16 cellular contexts compared by ENCODE assay signal in genomic region chr7:134907639-134908038, GRCh38.
DNase-seq lines count a peak whose midpoint lies in the region; ATAC-seq and TF ChIP-seq lines count a peak whose summit lies in the region.
"Had no signal": no experiment of that assay in that cellular context is flagged by ENCODE, and none has a peak within 500 bp of the region (broad histone marks: within the 10 kb centered on the region; RNA-seq: fewer than 3 reads in every experiment).

No MANE protein-coding gene starts in this region.

- no peak overlapping the region for H3K4me3 Mint-ChIP-seq in activated CD8-positive, alpha-beta T cell treated with anti-CD3 and anti-CD28 coated beads for 36 hours
- H3K4me3 Mint-ChIP-seq: activated naive CD4-positive, alpha-beta T cell treated with anti-CD3 and anti-CD28 coated beads, Interleukin-2, amount 10 ng/mL, durations not matched to agents 7 days and 5 days; B cell; T-cell had no signal

- H3K27ac Mint-ChIP-seq in activated CD8-positive, alpha-beta T cell treated with anti-CD3 and anti-CD28 coated beads for 36 hours = no peak overlapping the region
- H3K27ac Mint-ChIP-seq: activated naive CD4-positive, alpha-beta T cell treated with anti-CD3 and anti-CD28 coated beads, Interleukin-2, amount 10 ng/mL, durations not matched to agents 7 days and 5 days; B cell; T-cell had no signal

- no peak for TF ChIP-seq RAD21 in liver (IDR thresholded peaks at IDR 0.05)

- H3K4me3 ChIP-seq in RWPE2 (ENCODE audit: severe bottlenecking) = no peak overlapping the region
- H3K4me3 ChIP-seq in choroid plexus epithelial cell (ENCODE audit: low read depth, low read length) = no peak overlapping the region
- H3K4me3 ChIP-seq in liver (ENCODE audit: low read depth in 1 of 3, low read length in 3 of 3) = no peak overlapping the region
- H3K4me3 ChIP-seq in sigmoid colon = no peak overlapping the region
- H3K4me3 ChIP-seq: psoas muscle had no signal

- DNase-seq in RWPE2 (ENCODE audit: low spot score) = no peak
- DNase-seq in choroid plexus epithelial cell (ENCODE audit: low read depth) = peak; percentile 59
- DNase-seq in sigmoid colon = no peak
- DNase-seq in RWPE1 (ENCODE audit: low spot score) = no peak
- no peak for DNase-seq in activated CD8-positive, alpha-beta T cell treated with anti-CD3 and anti-CD28 coated beads for 36 hours
- no peak for DNase-seq in activated T-cell treated with anti-CD3 and anti-CD28 coated beads, Interleukin-2, amount 50 U/mL, for 48 hours
- no peak for DNase-seq in NCI-H2081 (lab: John Stamatoyannopoulos, UW)
- DNase-seq: activated naive CD4-positive, alpha-beta T cell treated with anti-CD3 and anti-CD28 coated beads, Interleukin-2, amount 10 ng/mL, durations not matched to agents 7 days and 5 days; central memory CD4-positive, alpha-beta T cell; NCI-H1048; NCI-H774; psoas muscle; T-cell had no signal

- CTCF ChIA-PET in RWPE1 (lab: Yijun Ruan, JAX) = no interaction called here
- CTCF ChIA-PET in activated CD8-positive, alpha-beta T cell treated with anti-CD3 and anti-CD28 coated beads for 36 hours (lab: Charles Lee) = no interaction called here

- peaks cover 7% of the 10 kb centered on the region; the same call in 1 of the 2 replicates for H3K36me3 ChIP-seq in RWPE2 (ENCODE audit: low read depth)
- H3K36me3 ChIP-seq in liver (ENCODE audit: control insufficient read depth in 4 of 4, insufficient read depth in 3 of 4, low read depth in 1 of 4, low read length in 3 of 4) = peaks cover 0 to 1% (median 0%) of the 10 kb centered on the region in 4 donors
- H3K36me3 ChIP-seq in sigmoid colon = peaks cover 0 to 10% (median 0%) of the 10 kb centered on the region in 4 donors

- intact Hi-C loops in sigmoid colon (cut with DNase I) = no loop called here
- intact Hi-C loops in activated CD8-positive, alpha-beta T cell treated with anti-CD3 and anti-CD28 coated beads for 36 hours (cut with micrococcal nuclease) = no loop called here

- H3K36me3 Mint-ChIP-seq in activated CD8-positive, alpha-beta T cell treated with anti-CD3 and anti-CD28 coated beads for 36 hours (ENCODE audit: low read depth) = no peaks in the 10 kb centered on the region
- H3K36me3 Mint-ChIP-seq: activated naive CD4-positive, alpha-beta T cell treated with anti-CD3 and anti-CD28 coated beads, Interleukin-2, amount 10 ng/mL, durations not matched to agents 7 days and 5 days; T-cell had no signal

- H3K4me1 Mint-ChIP-seq in activated CD8-positive, alpha-beta T cell treated with anti-CD3 and anti-CD28 coated beads for 36 hours (ENCODE audit: low read depth) = no peaks in the 10 kb centered on the region
- H3K4me1 Mint-ChIP-seq: T-cell had no signal

- no peaks in the 10 kb centered on the region for H3K27me3 Mint-ChIP-seq in activated CD8-positive, alpha-beta T cell treated with anti-CD3 and anti-CD28 coated beads for 36 hours
- H3K27me3 Mint-ChIP-seq: activated naive CD4-positive, alpha-beta T cell treated with anti-CD3 and anti-CD28 coated beads, Interleukin-2, amount 10 ng/mL, durations not matched to agents 7 days and 5 days; T-cell had no signal

- peak overlapping the region; percentile 39 for H3K27ac ChIP-seq in RWPE2 (ENCODE audit: poor library complexity, severe bottlenecking)
- peak overlapping the region; percentile 83 to 86 for H3K27ac ChIP-seq in liver (ENCODE audit: low read depth in 1 of 2, low read length in 2 of 2)
- H3K27ac ChIP-seq in sigmoid colon = peak overlapping the region; percentile 28 to 88 (median 74)
- no peak overlapping the region for H3K27ac ChIP-seq in RWPE1
- H3K27ac ChIP-seq: psoas muscle had no signal

- H3K27me3 ChIP-seq in RWPE2 (ENCODE audit: insufficient read depth, poor library complexity, severe bottlenecking) = no peaks in the 10 kb centered on the region
- H3K27me3 ChIP-seq in liver (ENCODE audit: control insufficient read depth in 4 of 4, insufficient read depth in 4 of 4, low read length in 3 of 4) = no peaks in the 10 kb centered on the region
- H3K27me3 ChIP-seq in sigmoid colon = no peaks in the 10 kb centered on the region

- TF ChIP-seq POLR2A in sigmoid colon (IDR thresholded peaks at IDR 0.05) = no peak

- WGBS in liver = 41% methylated on average over 6 of the region's 6 CpGs
- 66 to 71% methylated on average over 6 of the region's 6 CpGs for WGBS in sigmoid colon, 2 donors

- H3K9me3 Mint-ChIP-seq in activated CD8-positive, alpha-beta T cell treated with anti-CD3 and anti-CD28 coated beads for 36 hours = no peaks in the 10 kb centered on the region
- H3K9me3 Mint-ChIP-seq: activated naive CD4-positive, alpha-beta T cell treated with anti-CD3 and anti-CD28 coated beads, Interleukin-2, amount 10 ng/mL, durations not matched to agents 7 days and 5 days; T-cell had no signal

- peak in 1 of 4 donors; percentile 91 for TF ChIP-seq EP300 in sigmoid colon (IDR thresholded peaks at IDR 0.05)

- POLR2A ChIA-PET in RWPE1 (lab: Yijun Ruan, JAX; ENCODE audit: low non-redundant PET) = no interaction called here
- POLR2A ChIA-PET in activated CD8-positive, alpha-beta T cell treated with anti-CD3 and anti-CD28 coated beads for 36 hours (lab: Charles Lee) = no interaction called here

- no peak for TF ChIP-seq CTCF in RWPE2 (IDR thresholded peaks at IDR 0.05; ENCODE audit: poor library complexity, severe bottlenecking)
- no peak for TF ChIP-seq CTCF in choroid plexus epithelial cell (conservative IDR thresholded peaks at IDR 0.05; ENCODE audit: low read depth, low read length)
- no peak for TF ChIP-seq CTCF in liver (IDR thresholded peaks at IDR 0.05; ENCODE audit: low read depth, low read length, missing input control)
- no peak for TF ChIP-seq CTCF in sigmoid colon (IDR thresholded peaks at IDR 0.05)
- TF ChIP-seq CTCF in RWPE1 (conservative IDR thresholded peaks at IDR 0.05; ENCODE audit: low read depth) = no peak
- TF ChIP-seq CTCF in activated CD8-positive, alpha-beta T cell treated with anti-CD3 and anti-CD28 coated beads for 36 hours (IDR thresholded peaks at IDR 0.05) = no peak

- no peak for ATAC-seq in RWPE2 (ENCODE audit: low read depth)
- no peak for ATAC-seq in activated CD8-positive, alpha-beta T cell treated with anti-CD3 and anti-CD28 coated beads for 36 hours
- ATAC-seq: Panc1, psoas muscle, T-cell had no signal

- peaks cover 16% of the 10 kb centered on the region for H3K4me1 ChIP-seq in RWPE2 (ENCODE audit: insufficient read depth, poor library complexity, severe bottlenecking)
- peaks cover 22 to 79% (median 61%) of the 10 kb centered on the region in 4 donors for H3K4me1 ChIP-seq in liver (ENCODE audit: control insufficient read depth in 4 of 4, insufficient read depth in 4 of 4, low read length in 3 of 4)
- H3K4me1 ChIP-seq in sigmoid colon = peaks cover 0 to 92% (median 83%) of the 10 kb centered on the region in 4 donors
- H3K4me1 ChIP-seq: psoas muscle had no signal

- H3K9me3 ChIP-seq in RWPE2 (ENCODE audit: severe bottlenecking) = no peaks in the 10 kb centered on the region
- no peaks in the 10 kb centered on the region for H3K9me3 ChIP-seq in liver (ENCODE audit: control insufficient read depth in 4 of 4, low read length in 3 of 4)
- no peaks in the 10 kb centered on the region for H3K9me3 ChIP-seq in sigmoid colon
- H3K9me3 ChIP-seq: psoas muscle had no signal

- peak overlapping the region in 1 of 2 donors; percentile 28 for H3K9ac ChIP-seq in liver (ENCODE audit: low read depth in 1 of 2, low read length in 2 of 2)

TF ChIP-seq in liver, 16 proteins besides CTCF, POLR2A, EP300 and RAD21:
- TF ChIP-seq SP1 (IDR thresholded peaks at IDR 0.05) (no peak), GABPA (IDR thresholded peaks at IDR 0.05 in 1 of 2, conservative IDR thresholded peaks at IDR 0.05 in 1 of 2) (no peak), FOXA1 (IDR thresholded peaks at IDR 0.05) (no peak), TAF1 (conservative IDR thresholded peaks at IDR 0.05) (no peak)
